Comparison of ENCODE assay signal across 34 cellular contexts in the genomic region with DNA sequence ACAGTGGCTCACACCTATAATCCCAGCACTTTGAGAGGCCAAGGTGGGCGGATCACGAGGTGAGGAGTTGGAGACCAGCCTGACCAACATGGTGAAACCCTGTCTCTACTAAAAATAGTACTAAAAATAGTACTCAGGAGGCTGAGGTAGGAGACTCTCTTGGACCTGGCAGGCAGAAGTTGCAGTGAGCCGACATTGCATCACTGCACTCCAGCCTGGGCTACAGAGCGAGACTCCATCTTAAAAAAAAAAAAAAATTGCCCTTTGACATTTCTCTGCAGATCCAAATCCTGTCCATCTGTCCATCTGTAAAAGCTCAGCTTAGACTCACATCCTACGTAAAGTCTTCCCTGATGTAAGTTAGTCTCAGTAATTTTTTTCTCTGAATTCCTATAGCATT. TPM values are rescaled to one million over a fixed set of nuclear protein-coding genes. Genes with fewer than 3 reads are reported as not detected.
"Had no signal": no experiment of that assay in that cellular context is flagged by ENCODE, and none has a peak within 500 bp of the region (broad histone marks: within the 10 kb centered on the region; RNA-seq: fewer than 3 reads in every experiment).

No MANE protein-coding gene starts in this region.

- DNase-seq: colonic mucosa; cortex of kidney; dermis blood vessel endothelial cell; effector CD8-positive, alpha-beta T cell; effector memory CD8-positive, alpha-beta T cell; endodermal cell; erythroblast; esophagus squamous epithelium; foreskin fibroblast; foreskin melanocyte; gastrocnemius medialis; glutamatergic neuron; head of caudate nucleus; heart right ventricle; hippocampal formation; left cardiac atrium; left lung; left ventricle myocardium superior; lower lobe of right lung; mesenchymal stem cell; mucosa of descending colon; naive B cell had no signal

- H3K4me3 ChIP-seq: colonic mucosa, esophagus squamous epithelium, gastrocnemius medialis, heart right ventricle, left lung, lower lobe of right lung, mucosa of descending colon had no signal

- H3K9me3 ChIP-seq: colonic mucosa, esophagus squamous epithelium, gastrocnemius medialis, heart right ventricle, left lung, lower lobe of right lung, mucosa of descending colon had no signal

- H3K27me3 ChIP-seq: colonic mucosa, esophagus squamous epithelium, gastrocnemius medialis, heart right ventricle, left lung had no signal

- ATAC-seq: effector memory CD8-positive, alpha-beta T cell; esophagus mucosa; gastrocnemius medialis; heart right ventricle; left cardiac atrium; left lung; left ventricle myocardium superior; lower lobe of right lung; mucosa of descending colon had no signal

- H3K4me1 ChIP-seq: colonic mucosa, gastrocnemius medialis had no signal

- H3K27ac ChIP-seq: colonic mucosa, epithelial cell of prostate, esophagus squamous epithelium, gastrocnemius medialis, heart right ventricle, left lung, lower lobe of right lung had no signal

- H3K36me3 ChIP-seq: colonic mucosa, esophagus squamous epithelium, gastrocnemius medialis, heart right ventricle, left lung, lower lobe of right lung had no signal

- FAIRE-seq: endometrium, islet of Langerhans, keratinocyte had no signal

RNA-seq across cellular contexts. Expression of a gene that starts 6.2 kb away (rescaled TPM):
- total RNA-seq: dermis blood vessel endothelial cell, lung microvascular endothelial cell, mesothelial cell of epicardium, myocyte had no signal

RNA-seq across cellular contexts. Expression of a gene that starts 56.6 kb away (rescaled TPM):
- total RNA-seq: colonic mucosa, dermis blood vessel endothelial cell, endodermal cell, esophagus mucosa, esophagus squamous epithelium, gastrocnemius medialis, glomerular endothelial cell, heart right ventricle, kidney epithelial cell, left cardiac atrium, left ventricle myocardium superior, lower leg skin, lung microvascular endothelial cell, mesenteric fat pad, mesothelial cell of epicardium, myocyte had no signal
- polyA plus RNA-seq: heart right ventricle, keratinocyte had no signal
